Comparison of ENCODE assay signal across 8 cellular contexts in the genomic region with DNA sequence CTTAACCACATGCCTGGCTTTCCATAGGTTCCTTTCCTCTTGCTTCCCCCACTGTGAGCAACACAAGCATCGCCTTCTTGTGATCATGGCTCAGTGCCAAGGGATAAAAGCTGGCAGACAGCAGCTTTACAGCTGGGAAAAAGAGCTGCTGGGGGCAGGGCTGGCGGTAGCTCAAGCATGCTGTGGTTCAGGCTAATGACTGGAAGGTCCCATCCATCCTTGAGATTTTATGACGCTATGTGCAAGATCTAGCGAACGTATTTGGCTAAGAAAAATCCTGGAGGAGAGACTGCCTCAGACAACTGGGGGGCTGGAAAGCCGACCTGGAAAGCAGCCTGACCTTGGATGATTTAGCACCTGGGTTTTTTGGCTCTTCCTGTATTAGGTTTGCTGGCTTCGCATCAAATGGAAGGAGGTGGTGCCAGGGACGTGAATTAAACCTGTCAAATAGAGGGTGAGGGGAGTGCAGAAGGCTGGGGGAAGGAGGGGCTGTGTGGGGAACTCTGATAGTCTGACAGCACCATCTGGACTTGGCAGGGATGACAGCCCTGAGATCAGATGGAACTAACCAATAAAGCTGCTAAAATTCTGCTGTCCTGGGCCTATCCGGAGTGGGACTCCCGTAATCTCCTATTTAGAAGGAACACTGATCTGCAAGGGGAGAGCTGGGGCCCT. TPM values are rescaled to one million over a fixed set of nuclear protein-coding genes. Genes with fewer than 3 reads are reported as not detected.
DNase-seq lines count a peak whose midpoint lies in the region; ATAC-seq and TF ChIP-seq lines count a peak whose summit lies in the region.

No MANE protein-coding gene starts in this region.

- H3K23ac ChIP-seq in mesendoderm (ENCODE audit: low read length) (no peak overlapping the region), neuronal stem cell (ENCODE audit: low read depth, low read length, poor library complexity) (no peak overlapping the region)

- H4K5ac ChIP-seq in mesendoderm (ENCODE audit: low read length): no peak overlapping the region

- H2BK15ac ChIP-seq in mesendoderm (replicated peaks; ENCODE audit: low read depth) (no peak overlapping the region), neuronal stem cell (ENCODE audit: low read length) (no peak overlapping the region)

- ATAC-seq in GM19467 (IDR thresholded peaks at IDR 0.05; ENCODE audit: unreplicated experiment): no peak

- H3K4ac ChIP-seq in mesendoderm (ENCODE audit: low read depth, low read length) (no peak overlapping the region), neuronal stem cell (ENCODE audit: low read length) (no peak overlapping the region)

- H4K91ac ChIP-seq in neuronal stem cell (ENCODE audit: low read depth, low read length, poor library complexity): no peak overlapping the region

- H3K18ac ChIP-seq in mesendoderm (ENCODE audit: low read length) (no peak overlapping the region), neuronal stem cell (ENCODE audit: low read length) (no peak overlapping the region)

- H3K4me3 ChIP-seq in muscle layer of colon (ENCODE audit: low read depth in 1 of 2, low read length in 2 of 2) (peak overlapping the region in 1 of 2 donors; percentile 4), mesendoderm (ENCODE audit: low read length) (no peak overlapping the region), neuronal stem cell (ENCODE audit: low read length in 2 of 2) (no peak overlapping the region), coronary artery (no peak overlapping the region)

- H3K27ac ChIP-seq in caudate nucleus (ENCODE audit: low read depth, low read length) (no peak overlapping the region), muscle layer of colon (ENCODE audit: low read depth, low read length) (peak overlapping the region; percentile 81), mesendoderm (ENCODE audit: low read depth, low read length) (no peak overlapping the region), neuronal stem cell (replicated peaks; ENCODE audit: low read length) (no peak overlapping the region), coronary artery (no peak overlapping the region)

- H3K56ac ChIP-seq in mesendoderm (ENCODE audit: low read length): no peak overlapping the region

- H2BK5ac ChIP-seq in mesendoderm (ENCODE audit: low read length) (no peak overlapping the region), neuronal stem cell (ENCODE audit: low read length) (no peak overlapping the region)

- H2AK5ac ChIP-seq in mesendoderm (ENCODE audit: low read length) (no peak overlapping the region), neuronal stem cell (ENCODE audit: low read depth, low read length) (no peak overlapping the region)

- DNase-seq in COLO668 (lab: John Stamatoyannopoulos, UW; ENCODE audit: unreplicated experiment) (peak; percentile 89), NCI-H2107 (lab: John Stamatoyannopoulos, UW) (peak; percentile 86), caudate nucleus (lab: John Stamatoyannopoulos, UW) (peak in 34 of 61 donors; percentile 5 to 80 (median 23)), mesendoderm (no peak), neuronal stem cell (ENCODE audit: low spot score) (no peak), coronary artery (ENCODE audit: low spot score) (no peak)

- H2BK12ac ChIP-seq in neuronal stem cell (ENCODE audit: low read length): no peak overlapping the region

- H3K4me2 ChIP-seq in mesendoderm (ENCODE audit: low read length) (no peak overlapping the region), neuronal stem cell (ENCODE audit: insufficient read depth, low read length, poor library complexity, severe bottlenecking) (no peak overlapping the region)

- H3K9ac ChIP-seq in muscle layer of colon (ENCODE audit: low read length): no peak overlapping the region
- no peak overlapping the region for H3K9ac ChIP-seq in mesendoderm (ENCODE audit: low read length)
- no peak overlapping the region for H3K9ac ChIP-seq in neuronal stem cell (ENCODE audit: low read depth, low read length, poor library complexity)

- H2BK120ac ChIP-seq in mesendoderm (ENCODE audit: low read depth, low read length) (no peak overlapping the region), neuronal stem cell (ENCODE audit: low read depth, low read length) (no peak overlapping the region)

- H3K79me2 ChIP-seq in mesendoderm (ENCODE audit: control insufficient read depth, insufficient read depth, low read length): no peaks in the 10 kb centered on the region

- no peak overlapping the region for H3K14ac ChIP-seq in neuronal stem cell (ENCODE audit: low read length)

- TF ChIP-seq CTCF in coronary artery (IDR thresholded peaks at IDR 0.05): no peak

- H3K4me1 ChIP-seq in muscle layer of colon (ENCODE audit: insufficient read depth, low read length) (peaks cover 28% of the 10 kb centered on the region), mesendoderm (ENCODE audit: control insufficient read depth, low read depth, low read length) (no peaks in the 10 kb centered on the region), neuronal stem cell (ENCODE audit: control insufficient read depth in 2 of 2, insufficient read depth in 1 of 2, low read depth in 1 of 2, low read length in 2 of 2) (peaks cover 2 to 4% of the 10 kb centered on the region in 2 donors)

- H3K9me3 ChIP-seq in muscle layer of colon (ENCODE audit: low read length) (no peaks in the 10 kb centered on the region), neuronal stem cell (replicated peaks in 1 of 2; ENCODE audit: control insufficient read depth in 2 of 2, insufficient read depth in 1 of 2, low read depth in 1 of 2, low read length in 2 of 2) (no peaks in the 10 kb centered on the region)

- H3K36me3 ChIP-seq in muscle layer of colon (ENCODE audit: insufficient read depth, low read length): no peaks in the 10 kb centered on the region
- no peaks in the 10 kb centered on the region for H3K36me3 ChIP-seq in mesendoderm (ENCODE audit: control insufficient read depth, insufficient read depth, low read length)
- H3K36me3 ChIP-seq in neuronal stem cell (replicated peaks in 1 of 2; ENCODE audit: control insufficient read depth in 2 of 2, insufficient read depth in 2 of 2, low read length in 2 of 2): no peaks in the 10 kb centered on the region

- no peak overlapping the region for H4K8ac ChIP-seq in mesendoderm (ENCODE audit: low read depth, low read length)
- no peak overlapping the region for H4K8ac ChIP-seq in neuronal stem cell (ENCODE audit: low read depth, low read length)

- H3K79me1 ChIP-seq in mesendoderm (ENCODE audit: low read length) (no peaks in the 10 kb centered on the region), neuronal stem cell (ENCODE audit: low read depth, low read length) (peaks cover 2% of the 10 kb centered on the region)

- H2AFZ ChIP-seq in neuronal stem cell (ENCODE audit: low read length): no peak overlapping the region

- H3K27me3 ChIP-seq in muscle layer of colon (ENCODE audit: control insufficient read depth in 1 of 2, insufficient read depth in 2 of 2, low read length in 2 of 2) (no peaks in the 10 kb centered on the region), mesendoderm (ENCODE audit: insufficient read depth, low read length, poor library complexity) (no peaks in the 10 kb centered on the region), neuronal stem cell (ENCODE audit: control insufficient read depth in 3 of 3, insufficient read depth in 3 of 3, low read depth in 1 of 3, low read length in 3 of 3) (peaks cover 0 to 33% (median 0%) of the 10 kb centered on the region in 3 experiments)

- WGBS in mesendoderm (ENCODE audit: extremely low coverage, insufficient coverage, low lambda C conversion rate): no CpG with 5 or more reads among the region's 10 CpGs
- WGBS in neuronal stem cell (ENCODE audit: extremely low coverage in 2 of 2, insufficient read length in 2 of 2, insufficient replicate concordance in 1 of 2), 2 donors: no CpG with 5 or more reads among the region's 10 CpGs

RNA-seq across cellular contexts. Expression of gene ZMYND12, which starts 34.8 kb away (rescaled TPM):
- 0.06 TPM for polyA plus RNA-seq in mesendoderm (2013, experiment 1 of 2)
- polyA plus RNA-seq in mesendoderm (2013, experiment 2 of 2): 0.06 TPM
- 0.66 TPM for polyA plus RNA-seq in neuronal stem cell (2013, experiment 1 of 2)
- 0.47 TPM for polyA plus RNA-seq in neuronal stem cell (2013, experiment 2 of 2)

RNA-seq across cellular contexts. Expression of gene PPCS, which starts 35.3 kb away (rescaled TPM):
- 24.5 TPM for polyA plus RNA-seq in mesendoderm (2013, experiment 1 of 2)
- 24.4 TPM for polyA plus RNA-seq in mesendoderm (2013, experiment 2 of 2)
- polyA plus RNA-seq in neuronal stem cell (2013, experiment 1 of 2): 30.7 TPM
- 32.8 TPM for polyA plus RNA-seq in neuronal stem cell (2013, experiment 2 of 2)

RNA-seq across cellular contexts. Expression of gene RIMKLA, which starts 40.5 kb away (rescaled TPM):
- 0.56 TPM for polyA plus RNA-seq in mesendoderm (2013, experiment 1 of 2)
- 0.66 TPM for polyA plus RNA-seq in mesendoderm (2013, experiment 2 of 2)
- polyA plus RNA-seq in neuronal stem cell (2013, experiment 1 of 2): 0.47 TPM
- 0.54 TPM for polyA plus RNA-seq in neuronal stem cell (2013, experiment 2 of 2)

RNA-seq across cellular contexts. Expression of gene CCDC30, which starts 42.0 kb away (rescaled TPM):
- polyA plus RNA-seq in mesendoderm (2013, experiment 1 of 2): 1.2 TPM
- polyA plus RNA-seq in mesendoderm (2013, experiment 2 of 2): 1.5 TPM
- 7.5 TPM for polyA plus RNA-seq in neuronal stem cell (2013, experiment 1 of 2)
- polyA plus RNA-seq in neuronal stem cell (2013, experiment 2 of 2): 7.7 TPM

Comparison
In these comparisons a context has a peak if more than half of its experiments do, and no peak if none do; other contexts are left out.
1. DNase-seq: peak in COLO668 (single experiment), NCI-H2107 (single experiment) and caudate nucleus (34 of 61); none in mesendoderm (single experiment), neuronal stem cell (single experiment) and coronary artery (single experiment).